35 cellular contexts compared by ENCODE assay signal in the genomic region with DNA sequence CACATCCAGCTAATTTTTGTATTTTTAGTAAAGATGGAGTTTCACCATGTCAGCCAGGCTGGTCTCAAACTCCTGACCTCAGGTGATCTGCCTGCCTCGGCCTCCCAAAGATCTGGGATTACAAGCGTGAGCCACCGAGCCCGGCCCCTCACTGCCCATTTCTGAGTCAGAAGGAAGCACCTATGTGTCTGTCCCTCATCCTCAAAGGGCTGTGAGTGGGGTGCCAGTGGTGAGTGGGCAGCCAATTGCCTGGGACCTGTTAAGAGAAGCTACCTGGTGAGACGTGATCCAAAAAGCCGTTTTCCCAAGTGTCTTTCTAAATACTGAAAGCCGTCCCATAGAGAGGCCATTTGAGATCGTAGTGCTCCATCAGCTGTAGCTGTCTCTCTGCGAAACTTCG.
"Had no signal": no experiment of that assay in that cellular context is flagged by ENCODE, and none has a peak within 500 bp of the region (broad histone marks: within the 10 kb centered on the region; RNA-seq: fewer than 3 reads in every experiment).

No MANE protein-coding gene starts in this region.

- H3K4me1 Mint-ChIP-seq: activated T-helper 17 cell treated with anti-CD3 and anti-CD28 coated beads, Interleukin-2, amount 50 U/mL, for 72 hours; brain had no signal

- H3K9me3 Mint-ChIP-seq: activated B cell treated with CpG ODN at 0.5 μM for 24 hours; activated CD8-positive, alpha-beta T cell treated with anti-CD3 and anti-CD28 coated beads for 36 hours; activated naive CD4-positive, alpha-beta T cell treated with anti-CD3 and anti-CD28 coated beads, Interleukin-2, amount 10 ng/mL, durations not matched to agents 7 days and 5 days; activated naive CD4-positive, alpha-beta T cell treated with anti-CD3 and anti-CD28 coated beads, Interleukin-2, amount 50 U/mL, for 72 hours; activated naive CD8-positive, alpha-beta T cell treated with anti-CD3 and anti-CD28 coated beads, Interleukin-2, amount 10 ng/mL, durations not matched to agents 7 days and 5 days; activated T-cell treated with anti-CD3 and anti-CD28 coated beads, Interleukin-2, amount 50 U/mL, for 4 hours; activated T-helper 17 cell treated with anti-CD3 and anti-CD28 coated beads, Interleukin-2, amount 50 U/mL, for 72 hours; brain; effector memory CD8-positive, alpha-beta T cell; T-helper 2 cell treated with Interferon-gamma antibody and Interleukin-4, amounts not matched to agents 5 μg/mL and 100 μg/mL, for 36 hours had no signal

- H3K9me3 ChIP-seq: ascending aorta, breast epithelium, esophagus muscularis mucosa, gastrocnemius medialis, heart left ventricle had no signal

- H3K4me1 ChIP-seq: ascending aorta, breast epithelium, foreskin keratinocyte, gastrocnemius medialis had no signal

- DNase-seq: activated B cell treated with CpG ODN at 0.5 μM for 24 hours; activated CD4-positive, alpha-beta T cell treated with anti-CD3 and anti-CD28 coated beads for 48 hours; activated CD4-positive, alpha-beta T cell treated with anti-CD3 and anti-CD28 coated beads, Interleukin-2, amount 50 U/mL, for 1 hour; activated CD4-positive, alpha-beta T cell treated with anti-CD3 and anti-CD28 coated beads, Interleukin-2, amount 50 U/mL, for 48 hours; activated CD8-positive, alpha-beta memory T cell treated with anti-CD3 and anti-CD28 coated beads for 24 hours; activated CD8-positive, alpha-beta T cell treated with anti-CD3 and anti-CD28 coated beads for 36 hours; activated gamma-delta T cell; activated naive CD4-positive, alpha-beta T cell; activated naive CD4-positive, alpha-beta T cell treated with anti-CD3 and anti-CD28 coated beads, Interleukin-2, amount 10 ng/mL, durations not matched to agents 7 days and 5 days; activated naive CD8-positive, alpha-beta T cell treated with anti-CD3 and anti-CD28 coated beads, Interleukin-2, amount 10 ng/mL, durations not matched to agents 7 days and 5 days; activated T-cell treated with anti-CD3 and anti-CD28 coated beads, Interleukin-2, amount 50 U/mL, for 4 hours; central memory CD4-positive, alpha-beta T cell; cerebellar nuclear complex; dermis blood vessel endothelial cell; effector CD4-positive, alpha-beta T cell; effector memory CD8-positive, alpha-beta T cell; erythroblast; foreskin keratinocyte; gastrocnemius medialis; glutamatergic neuron; heart left ventricle; T-helper 1 cell; T-helper 17 cell; T1000; WERI-Rb-1 had no signal

- H3K27ac ChIP-seq: ascending aorta, breast epithelium, cardiac muscle cell, coronary artery, esophagus muscularis mucosa, foreskin keratinocyte, gastrocnemius medialis, heart left ventricle, WERI-Rb-1 had no signal

- H3K27ac Mint-ChIP-seq: activated B cell treated with CpG ODN at 0.5 μM for 24 hours; activated CD8-positive, alpha-beta T cell treated with anti-CD3 and anti-CD28 coated beads for 36 hours; activated naive CD4-positive, alpha-beta T cell treated with anti-CD3 and anti-CD28 coated beads, Interleukin-2, amount 10 ng/mL, durations not matched to agents 7 days and 5 days; activated naive CD8-positive, alpha-beta T cell treated with anti-CD3 and anti-CD28 coated beads, Interleukin-2, amount 10 ng/mL, durations not matched to agents 7 days and 5 days; brain; T-helper 17 cell; T-helper 2 cell treated with Interferon-gamma antibody and Interleukin-4, amounts not matched to agents 5 μg/mL and 100 μg/mL, for 36 hours had no signal

- ATAC-seq: activated CD4-positive, CD25-positive, alpha-beta regulatory T cell treated with anti-CD3 and anti-CD28 coated beads, Interleukin-2, amount 50 U/mL, for 24 hours; activated CD8-positive, alpha-beta T cell treated with anti-CD3 and anti-CD28 coated beads for 36 hours; activated naive CD4-positive, alpha-beta T cell treated with anti-CD3 and anti-CD28 coated beads, Interleukin-2, amount 50 U/mL, for 72 hours; activated T-cell treated with anti-CD3 and anti-CD28 coated beads, Interleukin-2, amount 50 U/mL, for 4 hours; activated T-helper 17 cell treated with anti-CD3 and anti-CD28 coated beads, Interleukin-2, amount 50 U/mL, for 72 hours; effector memory CD8-positive, alpha-beta T cell; foreskin keratinocyte; gastrocnemius medialis; heart left ventricle; T-helper 17 cell had no signal

- H3K27me3 Mint-ChIP-seq: activated B cell treated with CpG ODN at 0.5 μM for 24 hours; activated CD8-positive, alpha-beta T cell treated with anti-CD3 and anti-CD28 coated beads for 36 hours; activated naive CD4-positive, alpha-beta T cell treated with anti-CD3 and anti-CD28 coated beads, Interleukin-2, amount 10 ng/mL, durations not matched to agents 7 days and 5 days; activated naive CD8-positive, alpha-beta T cell treated with anti-CD3 and anti-CD28 coated beads, Interleukin-2, amount 10 ng/mL, durations not matched to agents 7 days and 5 days; activated T-helper 17 cell treated with anti-CD3 and anti-CD28 coated beads, Interleukin-2, amount 50 U/mL, for 72 hours; brain; effector memory CD8-positive, alpha-beta T cell; T-helper 17 cell had no signal

- H3K4me3 Mint-ChIP-seq: activated B cell treated with CpG ODN at 0.5 μM for 24 hours; activated CD8-positive, alpha-beta T cell treated with anti-CD3 and anti-CD28 coated beads for 36 hours; activated naive CD4-positive, alpha-beta T cell treated with anti-CD3 and anti-CD28 coated beads, Interleukin-2, amount 10 ng/mL, durations not matched to agents 7 days and 5 days; activated naive CD8-positive, alpha-beta T cell treated with anti-CD3 and anti-CD28 coated beads, Interleukin-2, amount 10 ng/mL, durations not matched to agents 7 days and 5 days; activated T-cell treated with anti-CD3 and anti-CD28 coated beads, Interleukin-2, amount 50 U/mL, for 4 hours; activated T-helper 17 cell treated with anti-CD3 and anti-CD28 coated beads, Interleukin-2, amount 50 U/mL, for 72 hours; brain; effector memory CD8-positive, alpha-beta T cell; T-helper 17 cell; T-helper 2 cell treated with Interferon-gamma antibody and Interleukin-4, amounts not matched to agents 5 μg/mL and 100 μg/mL, for 36 hours had no signal

- H3K4me3 ChIP-seq: ascending aorta, breast epithelium, cardiac muscle cell, coronary artery, esophagus muscularis mucosa, gastrocnemius medialis, heart left ventricle had no signal

- H3K27me3 ChIP-seq: ascending aorta, breast epithelium, cardiac muscle cell, esophagus muscularis mucosa, foreskin keratinocyte, gastrocnemius medialis, heart left ventricle had no signal
